In genomic region chr14:55191101-55191880, GRCh38 we compare ENCODE assay signal across 8 cellular contexts. TPM values are rescaled to one million over a fixed set of nuclear protein-coding genes. Genes with fewer than 3 reads are reported as not detected.
DNase-seq lines count a peak whose midpoint lies in the region; ATAC-seq, FAIRE-seq and TF ChIP-seq lines count a peak whose summit lies in the region.

TSS of gene DLGAP5 (minus strand) at chr14:55191585. CDS start at chr14:55189179, 2,406 bp downstream.

- H3K4me2 ChIP-seq in HepG2 (ENCODE audit: low read depth, low read length): peak within 1 kb of the TSS; percentile 89

- no peaks in the 10 kb centered on the region for H3K9me3 ChIP-seq in CD4-positive, CD25-positive, alpha-beta regulatory T cell (ENCODE audit: control insufficient read depth in 2 of 2, low read length in 2 of 2)
- no peaks in the 10 kb centered on the region for H3K9me3 ChIP-seq in HepG2 (ENCODE audit: low read length)

- H3K4me1 Mint-ChIP-seq in CD4-positive, CD25-positive, alpha-beta regulatory T cell: peaks cover 12 to 40% (median 21%) of the 10 kb centered on the region in 4 donors

- peak; percentile 100 for FAIRE-seq in HepG2 (lab: Jason Lieb, UNC)

- TSS peak; percentile 88 for BruUV-seq in HepG2 (replicated peaks; lab: Mats Ljungman, UMichigan)

- H3K27me3 Mint-ChIP-seq in CD4-positive, CD25-positive, alpha-beta regulatory T cell: no peaks in the 10 kb centered on the region

- POLR2A ChIA-PET in HepG2 (lab: Yijun Ruan, JAX): no interaction called here

- no peak for TF ChIP-seq CTCF in HepG2 (CRISPR knock-in tag; IDR thresholded peaks at IDR 0.05)

- intact Hi-C loops in HepG2 (cut with micrococcal nuclease; ENCODE audit: unreplicated experiment): no loop called here

- H3K27ac ChIP-seq in CD4-positive, CD25-positive, alpha-beta regulatory T cell (ENCODE audit: insufficient read depth, low read length, poor library complexity, severe bottlenecking): peak within 1 kb of the TSS; percentile 68
- H3K27ac ChIP-seq in HepG2 (ENCODE audit: extremely low read length, insufficient read depth, low read length): peak within 1 kb of the TSS; percentile 74

- peak; percentile 98 for ATAC-seq in CD4-positive, CD25-positive, alpha-beta regulatory T cell (ENCODE audit: low read depth in 2 of 2)
- ATAC-seq in GM19438 (IDR thresholded peaks at IDR 0.05; ENCODE audit: low read depth, unreplicated experiment) (peak; percentile 96), HG03571 (IDR thresholded peaks at IDR 0.05; ENCODE audit: unreplicated experiment) (peak; percentile 96), HepG2 (peak; percentile 97)

- H3K9me3 Mint-ChIP-seq in CD4-positive, CD25-positive, alpha-beta regulatory T cell: peaks cover 0 to 2% (median 0%) of the 10 kb centered on the region in 7 donors

- H3K27ac Mint-ChIP-seq in CD4-positive, CD25-positive, alpha-beta regulatory T cell: peak within 1 kb of the TSS; percentile 79 to 84 (median 82)

- 3% methylated on average over 37 of the region's 45 CpGs for WGBS in HepG2 (ENCODE audit: low lambda C conversion rate)

- in situ Hi-C loops in HepG2 (cut with HindIII; ENCODE audit: extremely low pct_ligation_motif_present, low pct_unique_long_range_greater_than_20kb): no loop called here

- peak within 1 kb of the TSS; percentile 77 for H2AFZ ChIP-seq in HepG2 (ENCODE audit: low read length)

- H3K4me3 ChIP-seq in CD4-positive, CD25-positive, alpha-beta regulatory T cell (ENCODE audit: low read depth, low read length): peak within 1 kb of the TSS; percentile 86
- H3K4me3 ChIP-seq in HepG2 (replicated peaks in 1 of 3; ENCODE audit: insufficient read depth in 1 of 3, low read depth in 2 of 3, low read length in 3 of 3): peak within 1 kb of the TSS; percentile 84 to 88 (median 87)

- peaks cover 39% of the 10 kb centered on the region for H3K79me2 ChIP-seq in HepG2 (ENCODE audit: insufficient read depth, low read length)

- no peaks in the 10 kb centered on the region for H3K36me3 Mint-ChIP-seq in CD4-positive, CD25-positive, alpha-beta regulatory T cell

- H3K9ac ChIP-seq in HepG2 (ENCODE audit: insufficient read depth, low read depth, low read length): peak within 1 kb of the TSS; percentile 74

- CTCF ChIA-PET in HepG2 (lab: Yijun Ruan, JAX; ENCODE audit: low intra/inter-chr PET ratio, low total read pairs): no interaction called here

- H3K4me1 ChIP-seq in CD4-positive, CD25-positive, alpha-beta regulatory T cell (ENCODE audit: control insufficient read depth, insufficient read depth, low read length, poor library complexity, severe bottlenecking): peaks cover 24% of the 10 kb centered on the region
- peaks cover 21% of the 10 kb centered on the region for H3K4me1 ChIP-seq in HepG2 (ENCODE audit: insufficient read depth, low read length)

- no peaks in the 10 kb centered on the region for H3K27me3 ChIP-seq in CD4-positive, CD25-positive, alpha-beta regulatory T cell (ENCODE audit: control insufficient read depth, insufficient read depth, low read length)
- no peaks in the 10 kb centered on the region; a peak in 1 of 5 replicates for H3K27me3 ChIP-seq in HepG2 (ENCODE audit: control insufficient read depth in 1 of 2, insufficient read depth in 2 of 2, low read length in 2 of 2)

- no peak for TF ChIP-seq RAD21 in HepG2 (CRISPR knock-in tag; IDR thresholded peaks at IDR 0.05)

- peak; percentile 90 to 97 (median 90) for DNase-seq in CD4-positive, CD25-positive, alpha-beta regulatory T cell
- peak; percentile 87 for DNase-seq in NCI-H774 (lab: John Stamatoyannopoulos, UW)
- peak; percentile 67 to 91 for DNase-seq in activated CD4-positive, alpha-beta T cell treated with anti-CD3 and anti-CD28 coated beads, Interleukin-2, amount 50 U/mL, for 24 hours (ENCODE audit: low read depth in 1 of 2, low spot score in 1 of 2)
- peak; percentile 90 to 96 for DNase-seq in dermis microvascular lymphatic vessel endothelial cell (ENCODE audit: low read depth in 2 of 2)
- DNase-seq in HepG2 (ENCODE audit: low spot score): peak; percentile 98
- peak; percentile 78 to 84 for DNase-seq in stimulated activated CD4-positive, alpha-beta T cell treated with anti-CD3 and anti-CD28 coated beads, Interleukin-2, amount 100 ng/mL, for 48 hours

- TF ChIP-seq EP300 in HepG2 (IDR thresholded peaks at IDR 0.05; ENCODE audit: low read depth in 2 of 2, low read length in 2 of 2) (0 out of 4 replicates have a peak, but pooled peaks of 1 of the 2 experiments have one; percentile 17), HepG2 (CRISPR knock-in tag; IDR thresholded peaks at IDR 0.05; ENCODE audit: borderline replicate concordance) (no peak)

- peak; percentile 70 to 79 for TF ChIP-seq POLR2A in HepG2 (IDR thresholded peaks at IDR 0.05; ENCODE audit: insufficient read depth in 1 of 2, low read depth in 2 of 2, low read length in 2 of 2)

- H3K4me3 Mint-ChIP-seq in CD4-positive, CD25-positive, alpha-beta regulatory T cell: peak within 1 kb of the TSS; percentile 86 to 96 (median 94)

- H3K36me3 ChIP-seq in CD4-positive, CD25-positive, alpha-beta regulatory T cell (ENCODE audit: control insufficient read depth, insufficient read depth, low read length): no peaks in the 10 kb centered on the region
- 0 out of 5 replicates have a peak, but pooled peaks cover 0 to 10% of the 10 kb centered on the region in 2 experiments for H3K36me3 ChIP-seq in HepG2 (replicated peaks in 1 of 2; ENCODE audit: control insufficient read depth in 1 of 2, insufficient read depth in 2 of 2, low read length in 2 of 2)

- H4K20me1 ChIP-seq in HepG2 (ENCODE audit: insufficient read depth, low read length): no peaks in the 10 kb centered on the region

TF ChIP-seq in HepG2, 621 proteins besides CTCF, POLR2A, EP300 and RAD21 (continues in another document):
- TF ChIP-seq TOE1 (CRISPR knock-in tag; IDR thresholded peaks at IDR 0.05): no peak
- no peak for TF ChIP-seq ZNF451 (CRISPR knock-in tag; IDR thresholded peaks at IDR 0.05)
- TF ChIP-seq KMT2B (CRISPR knock-in tag; IDR thresholded peaks at IDR 0.05): peak; percentile 75
- TF ChIP-seq ZNF589 (CRISPR knock-in tag; conservative IDR thresholded peaks at IDR 0.05): peak; percentile 95; the same call in 1 of the 2 replicates
- peak; percentile 89 for TF ChIP-seq BATF2 (CRISPR knock-in tag; IDR thresholded peaks at IDR 0.05)
- peak; percentile 56; the same call in 1 of the 2 replicates for TF ChIP-seq ZNF224 (CRISPR knock-in tag; IDR thresholded peaks at IDR 0.05)
- TF ChIP-seq SUZ12 (IDR thresholded peaks at IDR 0.05; ENCODE audit: low read depth, low read length): no peak
- TF ChIP-seq ONECUT2 (CRISPR knock-in tag; IDR thresholded peaks at IDR 0.05): no peak; the same call in 1 of the 2 replicates
- TF ChIP-seq HOXA7 (CRISPR knock-in tag; IDR thresholded peaks at IDR 0.05): no peak
- TF ChIP-seq PTBP1 (IDR thresholded peaks at IDR 0.05; ENCODE audit: low read depth, low read length, poor library complexity, severe bottlenecking): no peak
- TF ChIP-seq SRF (IDR thresholded peaks at IDR 0.05; ENCODE audit: low read depth, low read length): no peak
- no peak for TF ChIP-seq CENPT (CRISPR knock-in tag; IDR thresholded peaks at IDR 0.05; ENCODE audit: low read depth)
- no peak for TF ChIP-seq ZMYM3 (CRISPR knock-in tag; IDR thresholded peaks at IDR 0.05)
- TF ChIP-seq ZNF30 (CRISPR knock-in tag; IDR thresholded peaks at IDR 0.05): no peak
- TF ChIP-seq TGIF2 (CRISPR knock-in tag; IDR thresholded peaks at IDR 0.05): peak; percentile 96
- TF ChIP-seq TAF15 (IDR thresholded peaks at IDR 0.05; ENCODE audit: low read depth, low read length, poor library complexity, severe bottlenecking): no peak
- TF ChIP-seq NR0B2 (CRISPR knock-in tag; IDR thresholded peaks at IDR 0.05): no peak
- peak; percentile 33; the same call in 1 of the 2 replicates for TF ChIP-seq MYC (CRISPR knock-in tag; IDR thresholded peaks at IDR 0.05; ENCODE audit: borderline replicate concordance)

RNA-seq across cellular contexts. Expression of gene DLGAP5, which starts in this region (rescaled TPM):
- total RNA-seq in CD4-positive, CD25-positive, alpha-beta regulatory T cell: 0.67 TPM
- polyA plus RNA-seq in CD4-positive, CD25-positive, alpha-beta regulatory T cell: 1 to 10 TPM; 1.2 to 4.1 (median 2.1) TPM
- 8.7 and 33.6 TPM in 2 replicates for total RNA-seq in dermis microvascular lymphatic vessel endothelial cell
- total RNA-seq in HepG2 (2016; rRNA removed; fragmentation: Illumina TruSeq; extraction: Trizol): 55.8 and 80.1 TPM in 2 replicates
- total RNA-seq in HepG2 (2016; cell fraction: cytosol; rRNA removed; fragmentation: Illumina TruSeq; extraction: Trizol; ENCODE audit: low read depth): 6.7 and 8.3 TPM in 2 replicates
- 58.3 and 80.7 TPM in 2 replicates for total RNA-seq in HepG2 (2016; cell fraction: insoluble cytoplasmic fraction; rRNA removed; fragmentation: Illumina TruSeq; extraction: Trizol)
- total RNA-seq in HepG2 (2016; cell fraction: membrane; rRNA removed; fragmentation: Illumina TruSeq; extraction: Trizol): 16.7 and 20.1 TPM in 2 replicates
- 61.3 and 66.5 TPM in 2 replicates for total RNA-seq in HepG2 (2016; cell fraction: nucleus; rRNA removed; fragmentation: Illumina TruSeq; extraction: Trizol)
- polyA plus RNA-seq in HepG2 (2011; rRNA removed): 4.4 and 7.7 TPM in 2 replicates
- 2.3 and 2.7 TPM in 2 replicates for polyA plus RNA-seq in HepG2 (2011; cell fraction: cytosol; rRNA removed)
- polyA plus RNA-seq in HepG2 (2011; cell fraction: nucleus; rRNA removed): 4.1 and 4.4 TPM in 2 replicates
- polyA plus RNA-seq in HepG2 (2012): 5.2 and 15.0 TPM in 2 replicates
- polyA plus RNA-seq in HepG2 (2016; cell fraction: cytosol; fragmentation: Illumina TruSeq; extraction: Trizol; ENCODE audit: low read depth): 2.3 and 3.0 TPM in 2 replicates
- polyA plus RNA-seq in HepG2 (2016; cell fraction: insoluble cytoplasmic fraction; fragmentation: Illumina TruSeq; extraction: Trizol; ENCODE audit: low read depth): 49.1 and 49.3 TPM in 2 replicates
- polyA plus RNA-seq in HepG2 (2016; cell fraction: membrane; fragmentation: Illumina TruSeq; extraction: Trizol; ENCODE audit: low read depth): 6.1 and 7.6 TPM in 2 replicates
- polyA plus RNA-seq in HepG2 (2016; cell fraction: nucleus; fragmentation: Illumina TruSeq; extraction: Trizol; ENCODE audit: insufficient read depth, low read depth): 53.5 and 54.9 TPM in 2 replicates
- polyA minus RNA-seq in HepG2 (2011; rRNA and poly(A)+ RNA removed; ENCODE audit: low replicate concordance): 1.9 and 10.0 TPM in 2 replicates
- polyA minus RNA-seq in HepG2 (2011; cell fraction: cytosol; rRNA and poly(A)+ RNA removed): 5.5 and 9.6 TPM in 2 replicates
- polyA minus RNA-seq in HepG2 (2011; cell fraction: nucleus; rRNA and poly(A)+ RNA removed): 20.6 and 24.6 TPM in 2 replicates

Comparison
In these comparisons a context has a peak if more than half of its experiments do, and no peak if none do; other contexts are left out.
1. Peak in every context shown above with its lines: DNase-seq, ATAC-seq, H3K4me3 ChIP-seq and H3K27ac ChIP-seq.